ENCODE assay signal across 18 cellular contexts in genomic region chr2:41867553-41867952, GRCh38.
DNase-seq lines count a peak whose midpoint lies in the region; ATAC-seq and TF ChIP-seq lines count a peak whose summit lies in the region.
"Had no signal": no experiment of that assay in that cellular context is flagged by ENCODE, and none has a peak within 500 bp of the region (broad histone marks: within the 10 kb centered on the region; RNA-seq: fewer than 3 reads in every experiment).

No MANE protein-coding gene starts in this region.

- H3K79me2 ChIP-seq in MM.1S (ENCODE audit: low read length), result no peaks in the 10 kb centered on the region
- no peaks in the 10 kb centered on the region for H3K79me2 ChIP-seq in smooth muscle cell (ENCODE audit: low read depth)

- H3K27ac ChIP-seq in MM.1S (ENCODE audit: low read length) (no peak overlapping the region), smooth muscle cell (ENCODE audit: low read depth) (no peak overlapping the region)
- H3K27ac ChIP-seq: transverse colon, WERI-Rb-1 had no signal

- H3K36me3 Mint-ChIP-seq in T-helper 1 cell treated with Interleukin-12 subunit alpha and Interleukin-12 subunit beta and Interleukin-4 antibody, amounts not matched to agents 30 μg/mL and 1 μg/mL, for 36 hours (ENCODE audit: low read depth), result no peaks in the 10 kb centered on the region
- H3K36me3 Mint-ChIP-seq: naive B cell had no signal

- H3K4me3 Mint-ChIP-seq in T-helper 1 cell treated with Interleukin-12 subunit alpha and Interleukin-12 subunit beta and Interleukin-4 antibody, amounts not matched to agents 30 μg/mL and 1 μg/mL, for 36 hours, result peak overlapping the region; percentile 12
- H3K4me3 Mint-ChIP-seq: dendritic cell treated with granulocyte-macrophage colony-stimulating factor and Interleukin-4, amounts not matched to agents 40 ng/mL and 50 ng/mL, for 4 days had no signal

- no peak overlapping the region for H3K27ac Mint-ChIP-seq in T-helper 1 cell treated with Interleukin-12 subunit alpha and Interleukin-12 subunit beta and Interleukin-4 antibody, amounts not matched to agents 30 μg/mL and 1 μg/mL, for 36 hours
- H3K27ac Mint-ChIP-seq: dendritic cell treated with granulocyte-macrophage colony-stimulating factor and Interleukin-4, amounts not matched to agents 40 ng/mL and 50 ng/mL, for 4 days; naive B cell had no signal

- no peaks in the 10 kb centered on the region for H3K27me3 ChIP-seq in MM.1S (replicated peaks; ENCODE audit: insufficient read depth, low read length)
- no peaks in the 10 kb centered on the region for H3K27me3 ChIP-seq in smooth muscle cell (ENCODE audit: low read depth)
- H3K27me3 ChIP-seq: transverse colon had no signal

- DNase-seq in T-helper 1 cell (no peak), MM.1S (peak; percentile 24), choroid plexus epithelial cell (ENCODE audit: low read depth) (peak; percentile 17), smooth muscle cell (lab: John Stamatoyannopoulos, UW; ENCODE audit: unreplicated experiment) (no peak), DMS79 (lab: John Stamatoyannopoulos, UW) (no peak)
- DNase-seq: 8988T; GDM1; naive B cell; NCI-H1417; NCI-H2227 treated with DMSO at 0.1 percent for 48 hours; stimulated activated CD4-positive, alpha-beta T cell treated with anti-CD3 and anti-CD28 coated beads, Interleukin-2, amount 100 ng/mL, for 48 hours; transverse colon; WERI-Rb-1 had no signal

- ATAC-seq in GM18520 (IDR thresholded peaks at IDR 0.05; ENCODE audit: unreplicated experiment) (no peak), GM18909 (IDR thresholded peaks at IDR 0.05; ENCODE audit: poor library complexity, unreplicated experiment) (no peak)

- H3F3A ChIP-seq in MM.1S (ENCODE audit: insufficient read depth, low read length) (no peaks in the 10 kb centered on the region), smooth muscle cell (ENCODE audit: low read depth) (peaks cover 6% of the 10 kb centered on the region)

- H3K9me2 ChIP-seq in MM.1S (replicated peaks; ENCODE audit: insufficient read depth, low read length), result no peaks in the 10 kb centered on the region

- H3K4me1 Mint-ChIP-seq in T-helper 1 cell treated with Interleukin-12 subunit alpha and Interleukin-12 subunit beta and Interleukin-4 antibody, amounts not matched to agents 30 μg/mL and 1 μg/mL, for 36 hours (ENCODE audit: low read depth), result peaks cover 3% of the 10 kb centered on the region
- H3K4me1 Mint-ChIP-seq: naive B cell had no signal

- peak overlapping the region; percentile 80 for H3K4me2 ChIP-seq in MM.1S (ENCODE audit: low read depth, low read length)
- no peak overlapping the region for H3K4me2 ChIP-seq in smooth muscle cell

- H3K4me1 ChIP-seq in MM.1S (ENCODE audit: low read length) (0 out of 2 replicates have a peak, but pooled peaks cover 7% of the 10 kb centered on the region), smooth muscle cell (ENCODE audit: low read depth) (no peaks in the 10 kb centered on the region)

- peaks cover 17% of the 10 kb centered on the region for H3K27me3 Mint-ChIP-seq in T-helper 1 cell treated with Interleukin-12 subunit alpha and Interleukin-12 subunit beta and Interleukin-4 antibody, amounts not matched to agents 30 μg/mL and 1 μg/mL, for 36 hours (ENCODE audit: low read depth)

- H4K20me1 ChIP-seq in MM.1S (ENCODE audit: insufficient read depth, low read length) (no peaks in the 10 kb centered on the region), smooth muscle cell (ENCODE audit: low read depth) (no peaks in the 10 kb centered on the region)

- peak overlapping the region; percentile 32 for H3K4me3 ChIP-seq in MM.1S (ENCODE audit: low read length)
- no peak overlapping the region for H3K4me3 ChIP-seq in choroid plexus epithelial cell (ENCODE audit: low read depth, low read length)
- no peak overlapping the region for H3K4me3 ChIP-seq in smooth muscle cell
- H3K4me3 ChIP-seq: SK-N-MC, transverse colon had no signal

- TF ChIP-seq CTCF in MM.1S (IDR thresholded peaks at IDR 0.05; ENCODE audit: low read length) (no peak), choroid plexus epithelial cell (conservative IDR thresholded peaks at IDR 0.05; ENCODE audit: low read depth, low read length) (no peak), smooth muscle cell (IDR thresholded peaks at IDR 0.05; ENCODE audit: borderline replicate concordance, insufficient read depth, poor library complexity, severe bottlenecking) (no peak)

- H3K9ac ChIP-seq in MM.1S (ENCODE audit: low read length) (no peak overlapping the region), smooth muscle cell (ENCODE audit: low read depth) (no peak overlapping the region)

- 85% methylated on average over 3 of the region's 3 CpGs for WGBS in smooth muscle cell (ENCODE audit: low lambda C conversion rate)

- H3K9me3 Mint-ChIP-seq in T-helper 1 cell treated with Interleukin-12 subunit alpha and Interleukin-12 subunit beta and Interleukin-4 antibody, amounts not matched to agents 30 μg/mL and 1 μg/mL, for 36 hours, result no peaks in the 10 kb centered on the region
- H3K9me3 Mint-ChIP-seq: dendritic cell treated with granulocyte-macrophage colony-stimulating factor and Interleukin-4, amounts not matched to agents 40 ng/mL and 50 ng/mL, for 4 days; naive B cell had no signal

- no peaks in the 10 kb centered on the region for H3K9me3 ChIP-seq in MM.1S (replicated peaks; ENCODE audit: insufficient read depth, low read length)
- no peaks in the 10 kb centered on the region for H3K9me3 ChIP-seq in smooth muscle cell (replicated peaks; ENCODE audit: low read depth)
- H3K9me3 ChIP-seq: transverse colon had no signal

- H3K36me3 ChIP-seq in MM.1S (replicated peaks; ENCODE audit: insufficient read depth, low read length) (no peaks in the 10 kb centered on the region), smooth muscle cell (ENCODE audit: low read depth) (no peaks in the 10 kb centered on the region)
- H3K36me3 ChIP-seq: transverse colon, WERI-Rb-1 had no signal

- peak overlapping the region; percentile 81 for H2AFZ ChIP-seq in MM.1S (ENCODE audit: low read length)
- peak overlapping the region; percentile 10 for H2AFZ ChIP-seq in smooth muscle cell (ENCODE audit: low read depth)

Comparison
In these comparisons a context has a peak if more than half of its experiments do, and no peak if none do; other contexts are left out.
1. DNase-seq: peak in MM.1S (single experiment) and choroid plexus epithelial cell (single experiment); none in T-helper 1 cell (0 of 5), smooth muscle cell (single experiment) and DMS79 (single experiment).